In genomic region chr3:18111702-18112311, GRCh38 we compare ENCODE assay signal across 8 cellular contexts.
DNase-seq lines count a peak whose midpoint lies in the region; ATAC-seq and TF ChIP-seq lines count a peak whose summit lies in the region.

No MANE protein-coding gene starts in this region.

- no peaks in the 10 kb centered on the region for H3K79me2 ChIP-seq in ACC112 (ENCODE audit: control insufficient read depth, insufficient read depth, low read length, unreplicated experiment)

- H3K27me3 ChIP-seq in ACC112 (ENCODE audit: insufficient read depth, low read length) (no peaks in the 10 kb centered on the region), esophagus squamous epithelium (no peaks in the 10 kb centered on the region)

- DNase-seq in NAMALWA (ENCODE audit: low spot score) (peak; percentile 27), choroid plexus epithelial cell (ENCODE audit: low read depth) (peak; percentile 60), esophagus squamous epithelium (lab: John Stamatoyannopoulos, UW) (no peak)
- DNase-seq in stimulated activated CD4-positive, alpha-beta T cell treated with anti-CD3 and anti-CD28 coated beads, Interleukin-4, amount 100 ng/mL, for 24 hours = no peak
- no peak for DNase-seq in central memory CD4-positive, alpha-beta T cell

- TF ChIP-seq POLR2A in esophagus squamous epithelium (IDR thresholded peaks at IDR 0.05) = no peak

- TF ChIP-seq CTCF in choroid plexus epithelial cell (conservative IDR thresholded peaks at IDR 0.05; ENCODE audit: low read depth, low read length) = no peak
- TF ChIP-seq CTCF in esophagus squamous epithelium (IDR thresholded peaks at IDR 0.05) = no peak

- ATAC-seq in GM18498 (IDR thresholded peaks at IDR 0.05; ENCODE audit: unreplicated experiment) (peak; percentile 88), HG02588 (IDR thresholded peaks at IDR 0.05; ENCODE audit: unreplicated experiment) (peak; percentile 85)

- no peaks in the 10 kb centered on the region for H3K9me3 ChIP-seq in esophagus squamous epithelium

- intact Hi-C loops in esophagus squamous epithelium (cut with DNase I) = no loop called here

- H2AFZ ChIP-seq in ACC112 (ENCODE audit: low read length, unreplicated experiment) = peak overlapping the region; percentile 64

- H3K4me3 ChIP-seq in ACC112 (ENCODE audit: low read depth, low read length) = peak overlapping the region; percentile 66
- H3K4me3 ChIP-seq in choroid plexus epithelial cell (ENCODE audit: low read depth, low read length) = peak overlapping the region; percentile 29
- no peak overlapping the region for H3K4me3 ChIP-seq in esophagus squamous epithelium

- H3K4me1 ChIP-seq in ACC112 (ENCODE audit: control insufficient read depth, insufficient read depth, low read length, unreplicated experiment) (peaks cover 3% of the 10 kb centered on the region), esophagus squamous epithelium (peaks cover 0 to 6% (median 0%) of the 10 kb centered on the region in 3 donors)

- H3K27ac ChIP-seq in ACC112 (ENCODE audit: low read depth, low read length) = peak overlapping the region; percentile 41
- no peak overlapping the region for H3K27ac ChIP-seq in esophagus squamous epithelium

- H3K36me3 ChIP-seq in ACC112 (ENCODE audit: insufficient read depth, low read length) (no peaks in the 10 kb centered on the region), esophagus squamous epithelium (no peaks in the 10 kb centered on the region)

- 10 to 21% methylated on average over 6 of the region's 6 CpGs for WGBS in esophagus squamous epithelium, 2 donors

Comparison
In these comparisons a context has a peak if more than half of its experiments do, and no peak if none do; other contexts are left out.
1. H3K4me3 ChIP-seq: peak in ACC112 (single experiment) and choroid plexus epithelial cell (single experiment); none in esophagus squamous epithelium (0 of 4).
2. DNase-seq: peak in NAMALWA (single experiment) and choroid plexus epithelial cell (single experiment); none in stimulated activated CD4-positive, alpha-beta T cell treated with anti-CD3 and anti-CD28 coated beads, Interleukin-4, amount 100 ng/mL, for 24 hours (single experiment), esophagus squamous epithelium (single experiment) and central memory CD4-positive, alpha-beta T cell (single experiment).